8 cellular contexts compared by ENCODE assay signal in the genomic region with DNA sequence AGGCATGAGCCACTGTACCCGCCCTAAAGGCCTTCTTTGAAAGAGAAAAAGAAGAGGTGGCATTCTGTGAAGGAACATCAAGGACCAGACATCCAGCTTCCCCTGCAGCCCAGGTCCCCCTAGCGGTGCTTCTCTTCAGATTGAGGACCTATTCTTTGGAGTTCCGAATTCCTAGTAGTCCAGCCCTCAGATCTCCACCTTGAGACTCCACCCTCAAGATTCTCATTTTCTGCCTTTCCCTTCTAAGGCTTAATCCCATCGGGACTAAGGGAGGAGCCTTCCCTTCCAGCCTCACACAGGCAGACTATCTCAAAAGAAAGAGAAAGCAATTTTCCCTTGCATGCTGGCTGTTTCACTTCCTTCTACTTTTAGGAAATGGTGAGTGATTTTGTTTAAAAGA. TPM values are rescaled to one million over a fixed set of nuclear protein-coding genes. Genes with fewer than 3 reads are reported as not detected.
A peak's percentile ranks its signal among the peaks of the same experiment; 100 is the strongest.
DNase-seq lines count a peak whose midpoint lies in the region; ATAC-seq and TF ChIP-seq lines count a peak whose summit lies in the region.

No MANE protein-coding gene starts in this region.

- no peak overlapping the region for H3K4me2 ChIP-seq in GM23248 (ENCODE audit: unreplicated experiment)

- TF ChIP-seq CTCF in tibial artery (IDR thresholded peaks at IDR 0.05), result peak; percentile 21 to 30

- WGBS in GM23248 (ENCODE audit: low coverage in 1 of 2, low lambda C conversion rate in 2 of 2, missing lambda C conversion rate in 2 of 2), 2 experiments, result 17 to 19% methylated on average over 4 of the region's 4 CpGs

- no peaks in the 10 kb centered on the region for H4K20me1 ChIP-seq in GM23248 (ENCODE audit: insufficient read depth)

- H3K4me1 ChIP-seq in GM23248 (ENCODE audit: insufficient read depth) (peaks cover 4% of the 10 kb centered on the region), tibial artery (no peaks in the 10 kb centered on the region)

- peak; percentile 88 for ATAC-seq in left lobe of liver

- DNase-seq in AG20443 (ENCODE audit: low spot score), result peak; percentile 77
- peak; percentile 63 for DNase-seq in GM23248
- peak; percentile 71 for DNase-seq in RPMI8226
- peak; percentile 64 to 88 for DNase-seq in T47D (ENCODE audit: low read depth in 1 of 2, low spot score in 1 of 2)
- DNase-seq in left lobe of liver (ENCODE audit: low spot score), result no peak
- DNase-seq in tibial artery, result no peak
- DNase-seq in epidermal melanocyte (ENCODE audit: insufficient read length, low spot score), result no peak
- no peak for DNase-seq in activated CD4-positive, CD25-positive, alpha-beta regulatory T cell treated with anti-CD3 and anti-CD28 coated beads, Interleukin-2, amount 50 U/mL, for 72 hours

- no peaks in the 10 kb centered on the region for H3K36me3 ChIP-seq in GM23248 (ENCODE audit: low read depth)
- no peaks in the 10 kb centered on the region for H3K36me3 ChIP-seq in tibial artery

- no peak overlapping the region for H3K4me3 ChIP-seq in GM23248
- H3K4me3 ChIP-seq in tibial artery, result no peak overlapping the region

- H3K9ac ChIP-seq in GM23248, result no peak overlapping the region

- 0 out of 2 replicates have a peak overlapping the region, but pooled peaks have one; percentile 41 for H2AFZ ChIP-seq in GM23248

- in situ Hi-C loops in GM23248 (cut with MboI), result no loop called here
- in situ Hi-C loops in T47D (cut with HindIII; ENCODE audit: low pct_unique_long_range_greater_than_20kb, low sequenced_read_pairs), result no loop called here

- H3K27me3 ChIP-seq in GM23248 (replicated peaks; ENCODE audit: insufficient read depth), result peaks cover 9% of the 10 kb centered on the region; the same call in 1 of the 2 replicates
- peaks cover 0 to 12% of the 10 kb centered on the region in 2 donors for H3K27me3 ChIP-seq in tibial artery

- no peaks in the 10 kb centered on the region for H3K79me2 ChIP-seq in GM23248 (ENCODE audit: insufficient read depth)

- H3K9me2 ChIP-seq in GM23248 (ENCODE audit: insufficient read depth), result no peaks in the 10 kb centered on the region

- H3K27ac ChIP-seq in GM23248 (no peak overlapping the region), tibial artery (no peak overlapping the region)

- intact Hi-C loops in tibial artery (cut with DNase I; ENCODE audit: low total_unique reads), result no loop called here

- no peaks in the 10 kb centered on the region for H3K9me3 ChIP-seq in GM23248 (ENCODE audit: low read depth)
- H3K9me3 ChIP-seq in tibial artery, result no peaks in the 10 kb centered on the region

- peaks cover 13% of the 10 kb centered on the region; the same call in 1 of the 2 replicates for H3F3A ChIP-seq in GM23248 (ENCODE audit: insufficient read depth)

RNA-seq across cellular contexts. Expression of gene MUC22, which starts 32.5 kb away (rescaled TPM):
- total RNA-seq in GM23248 (2014; rRNA removed; shearing (Covaris generic)), result not detected in 2 replicates
- polyA plus RNA-seq in GM23248 (2016; fragmentation: Nextera tagmentation; extraction: Ambion mirVana), result not detected in 2 replicates
- total RNA-seq in left lobe of liver, result not detected

RNA-seq across cellular contexts. Expression of gene MUC21, which starts 59.3 kb away (rescaled TPM):
- not detected in 2 replicates for total RNA-seq in GM23248 (2014; rRNA removed; shearing (Covaris generic))
- polyA plus RNA-seq in GM23248 (2016; fragmentation: Nextera tagmentation; extraction: Ambion mirVana), result not detected in 2 replicates
- total RNA-seq in left lobe of liver, result not detected

Comparison
In these comparisons a context has a peak if more than half of its experiments do, and no peak if none do; other contexts are left out.
1. DNase-seq: peak in AG20443 (single experiment), GM23248 (single experiment), RPMI8226 (single experiment) and T47D (2 of 2); none in left lobe of liver (single experiment), tibial artery (0 of 2), epidermal melanocyte (single experiment) and activated CD4-positive, CD25-positive, alpha-beta regulatory T cell treated with anti-CD3 and anti-CD28 coated beads, Interleukin-2, amount 50 U/mL, for 72 hours (single experiment).